ENCODE assay signal across 25 cellular contexts in the genomic region with DNA sequence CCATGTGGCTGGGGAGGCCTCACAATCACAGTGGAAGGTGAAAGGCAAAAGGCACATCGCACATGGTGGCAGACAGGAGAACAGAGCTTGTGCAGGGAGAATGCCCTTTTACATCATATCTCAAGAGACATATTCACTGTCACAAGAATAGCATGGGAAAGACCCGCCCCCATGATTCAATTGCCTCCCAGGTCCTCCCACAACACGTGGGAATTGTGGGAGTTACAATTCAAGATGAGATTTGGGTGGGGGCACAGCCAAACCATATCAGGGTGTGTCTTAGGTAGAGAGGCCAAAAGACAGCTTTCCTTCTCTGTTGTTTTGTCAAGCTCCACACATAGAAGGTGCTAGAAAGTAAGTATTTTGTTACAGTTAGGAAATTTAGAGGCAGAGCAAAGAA. TPM values are rescaled to one million over a fixed set of nuclear protein-coding genes. Genes with fewer than 3 reads are reported as not detected.
DNase-seq lines count a peak whose midpoint lies in the region; ATAC-seq, FAIRE-seq and TF ChIP-seq lines count a peak whose summit lies in the region.
"Had no signal": no experiment of that assay in that cellular context is flagged by ENCODE, and none has a peak within 500 bp of the region (broad histone marks: within the 10 kb centered on the region; RNA-seq: fewer than 3 reads in every experiment).

No MANE protein-coding gene starts in this region.

- H3K9me1 ChIP-seq in K562 (ENCODE audit: control insufficient read depth, insufficient read depth, low read length), result no peaks in the 10 kb centered on the region

- WGBS in K562 (ENCODE audit: insufficient coverage, low coverage, missing lambda C conversion rate), result 5% methylated on average over 3 of the region's 3 CpGs

- no peak overlapping the region for H3K4me3 ChIP-seq in HEK293 (ENCODE audit: low read depth, low read length)
- no peak overlapping the region for H3K4me3 ChIP-seq in K562
- H3K4me3 ChIP-seq: BLaER1 treated with 17β-estradiol and CSF1 and Interleukin-3, amounts not matched to agents 10 nM and 100 nM; GM12878 had no signal

- peaks cover 6 to 14% of the 10 kb centered on the region in 2 experiments; a peak in 4 of 5 replicates for H3K27me3 ChIP-seq in K562 (ENCODE audit: control insufficient read depth in 2 of 2, insufficient read depth in 2 of 2, low read length in 2 of 2)
- H3K27me3 ChIP-seq: BLaER1 treated with 17β-estradiol and CSF1 and Interleukin-3, amounts not matched to agents 10 nM and 100 nM had no signal

- TF ChIP-seq POLR2A in K562 (conservative IDR thresholded peaks at IDR 0.05), result no peak

- peak; percentile 82 for ATAC-seq in K562
- ATAC-seq in GM21737 (IDR thresholded peaks at IDR 0.05; ENCODE audit: unreplicated experiment), result no peak
- ATAC-seq: CD8-positive, alpha-beta T cell; GM12878 had no signal

- H3K9ac ChIP-seq in K562 (ENCODE audit: insufficient read depth in 1 of 2, low read depth in 2 of 2, low read length in 2 of 2), result no peak overlapping the region
- H3K9ac ChIP-seq: BLaER1 treated with 17β-estradiol and CSF1 and Interleukin-3, amounts not matched to agents 10 nM and 100 nM had no signal

- no peak for TF ChIP-seq RAD21 in K562 (CRISPR knock-in tag; conservative IDR thresholded peaks at IDR 0.05 in 1 of 2, IDR thresholded peaks at IDR 0.05 in 1 of 2)

- intact Hi-C loops in K562 (cut with micrococcal nuclease), result no loop called here

- H3K36me3 ChIP-seq in HEK293 (ENCODE audit: control insufficient read depth in 2 of 2, insufficient read depth in 1 of 2, low read length in 2 of 2), result no peaks in the 10 kb centered on the region
- no peaks in the 10 kb centered on the region for H3K36me3 ChIP-seq in K562 (ENCODE audit: control insufficient read depth, insufficient read depth, low read length)
- H3K36me3 ChIP-seq: BLaER1 treated with 17β-estradiol and CSF1 and Interleukin-3, amounts not matched to agents 10 nM and 100 nM had no signal

- peak; percentile 79 for FAIRE-seq in K562 (lab: Jason Lieb, UNC)
- FAIRE-seq: A204.1, D721Med, G401.6, GM12878, GM12892, GM18507 had no signal

- DNase-seq in OCI-M1 (lab: John Stamatoyannopoulos, UW), result peak; percentile 5
- peak in 1 of 4 experiments; percentile 63 for DNase-seq in K562 (ENCODE audit: extremely low read depth in 1 of 4, low spot score in 3 of 4)
- DNase-seq in activated effector memory CD4-positive, alpha-beta T cell treated with anti-CD3 and anti-CD28 coated beads, Interleukin-2, amount 50 U/mL, for 16 hours, result no peak
- DNase-seq in GM03348 (ENCODE audit: low spot score), result no peak
- DNase-seq: 8988T; ACHN; Caco-2; Calu3; CD4-positive, alpha-beta T cell; CD8-positive, alpha-beta T cell; DMS79 treated with DMSO at 0.1 percent for 48 hours; GF-D8 had no signal

- H4K20me1 ChIP-seq in K562 (replicated peaks; ENCODE audit: control insufficient read depth, insufficient read depth, low read length), result no peaks in the 10 kb centered on the region
- H4K20me1 ChIP-seq: BLaER1 treated with 17β-estradiol and CSF1 and Interleukin-3, amounts not matched to agents 10 nM and 100 nM had no signal

- no peaks in the 10 kb centered on the region for H3K79me2 ChIP-seq in K562 (ENCODE audit: control insufficient read depth, insufficient read depth, low read length)

- H3K4me1 ChIP-seq in HEK293 (ENCODE audit: control insufficient read depth, insufficient read depth, low read length) (no peaks in the 10 kb centered on the region), K562 (replicated peaks in 1 of 2; ENCODE audit: control insufficient read depth in 2 of 2, insufficient read depth in 2 of 2, low read length in 2 of 2) (no peaks in the 10 kb centered on the region)
- H3K4me1 ChIP-seq: BLaER1 treated with 17β-estradiol and CSF1 and Interleukin-3, amounts not matched to agents 10 nM and 100 nM; Caco-2 had no signal

- POLR2A ChIA-PET in HEK293 (lab: Yijun Ruan, JAX), result no interaction called here
- POLR2A ChIA-PET in K562 (lab: Yijun Ruan, JAX), result interaction anchor here (0.6 to 0.8 kb wide), 2 partner anchors 14 to 682 kb away, joined by 3 to 4 read pairs; no protein-coding TSS in a partner anchor

- TF ChIP-seq CTCF in HEK293 (tag by site-specific recombination; IDR thresholded peaks at IDR 0.05), result no peak
- no peak for TF ChIP-seq CTCF in K562 (IDR thresholded peaks at IDR 0.05 in 2 of 3, conservative IDR thresholded peaks at IDR 0.05 in 1 of 3; ENCODE audit: insufficient read depth in 2 of 3, low read depth in 1 of 3, low read length in 3 of 3)

- H2AFZ ChIP-seq in K562 (ENCODE audit: low read depth, low read length), result peak overlapping the region; percentile 9; the same call in 1 of the 2 replicates

- no TSS peak for BruUV-seq in K562 (replicated peaks; lab: Mats Ljungman, UMichigan)

- no peak overlapping the region for H3K27ac ChIP-seq in HEK293 (ENCODE audit: extremely low read depth, low read depth, low read length)
- no peak overlapping the region for H3K27ac ChIP-seq in K562 (ENCODE audit: extremely low read depth, low read depth, low read length)
- H3K27ac ChIP-seq: BLaER1 treated with 17β-estradiol and CSF1 and Interleukin-3, amounts not matched to agents 10 nM and 100 nM; C4-2B had no signal

- H3K9me3 ChIP-seq in HEK293 (ENCODE audit: control insufficient read depth, insufficient read depth, low read depth, low read length) (no peaks in the 10 kb centered on the region), K562 (replicated peaks; ENCODE audit: control insufficient read depth, insufficient read depth, low read depth, low read length) (no peaks in the 10 kb centered on the region)
- H3K9me3 ChIP-seq: BLaER1 treated with 17β-estradiol and CSF1 and Interleukin-3, amounts not matched to agents 10 nM and 100 nM; Caco-2 had no signal

- no peak overlapping the region for H3K4me2 ChIP-seq in K562 (ENCODE audit: insufficient read depth, low read length)
- H3K4me2 ChIP-seq: BLaER1 treated with 17β-estradiol and CSF1 and Interleukin-3, amounts not matched to agents 10 nM and 100 nM had no signal

- TF ChIP-seq EP300 in K562 (IDR thresholded peaks at IDR 0.05; ENCODE audit: low read length), result no peak

- CTCF ChIA-PET in HEK293 (lab: Yijun Ruan, JAX) (interaction anchor here (1.0 kb wide), 1 partner anchor 10 kb away, joined by 3 read pairs; no protein-coding TSS in a partner anchor), K562 (lab: Yijun Ruan, JAX; ENCODE audit: low intra/inter-chr PET ratio) (no interaction called here)

- in situ Hi-C loops in K562 (cut with MboI), result no loop called here

TF ChIP-seq in HEK293, 187 proteins besides CTCF, POLR2A, EP300 and RAD21 (continues in another document):
- TF ChIP-seq HOXA7 (CRISPR knock-in tag; IDR thresholded peaks at IDR 0.05; ENCODE audit: borderline replicate concordance), result no peak
- no peak for TF ChIP-seq ZNF404 (tag by site-specific recombination; IDR thresholded peaks at IDR 0.05)
- TF ChIP-seq EGR2 (tag by site-specific recombination; IDR thresholded peaks at IDR 0.05; ENCODE audit: low read depth), result peak; percentile 16; the same call in 1 of the 2 replicates
- no peak for TF ChIP-seq WT1 (tag by site-specific recombination; IDR thresholded peaks at IDR 0.05)
- peak; percentile 36; the same call in 1 of the 2 replicates for TF ChIP-seq ZFHX2 (tag by site-specific recombination; conservative IDR thresholded peaks at IDR 0.05)
- no peak for TF ChIP-seq ZNF146 (tag by site-specific recombination; IDR thresholded peaks at IDR 0.05)

TF ChIP-seq in K562, 482 proteins besides CTCF, POLR2A, EP300 and RAD21 (continues in another document):
- TF ChIP-seq FOXJ3 (CRISPR knock-in tag; IDR thresholded peaks at IDR 0.05) (no peak), KLF1 (tag; IDR thresholded peaks at IDR 0.05) (0 out of 2 replicates have a peak, but pooled peaks have one; percentile 50), LCOR (CRISPR knock-in tag; IDR thresholded peaks at IDR 0.05) (no peak)
- TF ChIP-seq, protein P1, sequence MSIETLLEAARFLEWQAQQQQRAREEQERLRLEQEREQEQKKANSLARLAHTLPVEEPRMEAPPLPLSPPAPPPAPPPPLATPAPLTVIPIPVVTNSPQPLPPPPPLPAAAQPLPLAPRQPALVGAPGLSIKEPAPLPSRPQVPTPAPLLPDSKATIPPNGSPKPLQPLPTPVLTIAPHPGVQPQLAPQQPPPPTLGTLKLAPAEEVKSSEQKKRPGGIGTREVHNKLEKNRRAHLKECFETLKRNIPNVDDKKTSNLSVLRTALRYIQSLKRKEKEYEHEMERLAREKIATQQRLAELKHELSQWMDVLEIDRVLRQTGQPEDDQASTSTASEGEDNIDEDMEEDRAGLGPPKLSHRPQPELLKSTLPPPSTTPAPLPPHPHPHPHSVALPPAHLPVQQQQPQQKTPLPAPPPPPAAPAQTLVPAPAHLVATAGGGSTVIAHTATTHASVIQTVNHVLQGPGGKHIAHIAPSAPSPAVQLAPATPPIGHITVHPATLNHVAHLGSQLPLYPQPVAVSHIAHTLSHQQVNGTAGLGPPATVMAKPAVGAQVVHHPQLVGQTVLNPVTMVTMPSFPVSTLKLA (conservative IDR thresholded peaks at IDR 0.05), result peak in 1 of 2 experiments; percentile 36; a peak in 1 of 4 replicates

RNA-seq across cellular contexts. Expression of a gene that starts 20.8 kb away (rescaled TPM):
- total RNA-seq in K562 (2011; cell fraction: chromatin; rRNA removed; ENCODE audit: low replicate concordance), result not detected in 2 replicates
- total RNA-seq in K562 (2011; cell fraction: nucleolus; rRNA removed), result not detected in 2 replicates
- not detected in 2 replicates for total RNA-seq in K562 (2011; cell fraction: nucleoplasm; rRNA removed)
- not detected in 2 replicates for total RNA-seq in K562 (2014; rRNA removed)
- total RNA-seq in K562 (2014; rRNA removed; fragmentation: Illumina TruSeq; extraction: Trizol), result not detected in 2 replicates
- total RNA-seq in K562 (2015; rRNA removed; fragmentation: Illumina TruSeq; extraction: Trizol), result not detected in 2 replicates
- total RNA-seq in K562 (2021), result not detected in 2 replicates
- not detected in 2 replicates for polyA plus RNA-seq in K562 (2011; rRNA removed)
- not detected in 2 replicates for polyA plus RNA-seq in K562 (2011; cell fraction: cytosol; rRNA removed)
- not detected in 2 replicates for polyA plus RNA-seq in K562 (2011; cell fraction: nucleus; rRNA removed)
- not detected in 2 replicates for polyA plus RNA-seq in K562 (2012)
- polyA plus RNA-seq in K562 (2014; fragmentation: Illumina TruSeq; extraction: Trizol), result not detected in 2 replicates
- polyA plus RNA-seq in K562 (2014; fragmentation: Nextera tagmentation; extraction: Ambion mirVana), result not detected
- not detected in 2 replicates for polyA plus RNA-seq in K562 (2014; rRNA removed)
- polyA minus RNA-seq in K562 (2011; rRNA and poly(A)+ RNA removed), result 0.09 TPM in 1 of 2 replicates, not detected in the other
- not detected in 2 replicates for polyA minus RNA-seq in K562 (2011; cell fraction: cytosol; rRNA and poly(A)+ RNA removed)
- not detected in 2 replicates for polyA minus RNA-seq in K562 (2011; cell fraction: nucleus; rRNA and poly(A)+ RNA removed)
- total RNA-seq: A673; Calu3; CD4-positive, alpha-beta T cell; GM12878 had no signal
- polyA plus RNA-seq: AG04450, BJ had no signal
